Comparison of ENCODE assay signal across 22 cellular contexts in the genomic region with DNA sequence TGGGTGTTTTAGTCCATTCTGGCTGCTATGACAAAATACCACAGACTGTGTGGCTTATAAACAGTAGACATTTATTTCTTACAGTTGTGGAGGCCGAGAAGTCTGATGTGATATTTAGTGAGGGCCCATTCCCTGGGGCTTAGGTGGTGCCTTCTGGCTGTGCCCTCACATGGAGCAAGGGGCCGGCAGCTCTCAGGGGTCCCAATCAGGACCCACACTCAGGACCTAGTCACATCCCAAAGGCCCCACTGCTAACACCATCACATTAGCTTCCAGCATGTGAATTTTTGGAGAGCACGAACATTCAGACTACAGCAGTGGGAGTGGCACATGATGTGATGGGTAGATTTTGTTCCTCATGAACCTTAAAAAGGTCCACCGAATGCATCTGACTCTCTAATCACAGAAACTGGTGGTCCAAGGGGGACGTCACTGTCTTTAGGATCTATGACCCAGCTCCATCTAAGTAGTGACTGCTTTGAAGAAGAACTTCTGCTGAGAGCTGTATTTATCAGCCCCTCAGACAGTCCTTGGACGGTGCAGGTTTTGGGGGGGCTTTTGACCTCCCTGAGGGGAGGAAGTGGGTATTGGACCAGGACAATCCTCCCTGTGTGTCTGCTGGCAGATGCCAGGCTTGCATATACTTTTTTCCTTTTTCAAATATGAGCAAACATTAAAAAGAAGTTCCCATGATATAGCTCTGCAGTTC.
A peak's percentile ranks its signal among the peaks of the same experiment; 100 is the strongest.
DNase-seq lines count a peak whose midpoint lies in the region; ATAC-seq and TF ChIP-seq lines count a peak whose summit lies in the region.
"Had no signal": no experiment of that assay in that cellular context is flagged by ENCODE, and none has a peak within 500 bp of the region (broad histone marks: within the 10 kb centered on the region; RNA-seq: fewer than 3 reads in every experiment).

No MANE protein-coding gene starts in this region.

- no peak overlapping the region for H3K9ac ChIP-seq in endodermal cell (ENCODE audit: extremely low read depth, low read length, poor library complexity, severe bottlenecking)

- peaks cover 25% of the 10 kb centered on the region for H3K4me1 Mint-ChIP-seq in activated naive CD4-positive, alpha-beta T cell treated with anti-CD3 and anti-CD28 coated beads, Interleukin-2, amount 50 U/mL, for 24 hours
- no peaks in the 10 kb centered on the region for H3K4me1 Mint-ChIP-seq in endodermal cell
- peaks cover 24 to 29% of the 10 kb centered on the region in 2 donors for H3K4me1 Mint-ChIP-seq in natural killer cell treated with Interleukin-12 subunit alpha and Interleukin-12 subunit beta and Interleukin-15 and Interleukin-18, amount 100 ng/mL, for 72 hours (ENCODE audit: low read depth in 2 of 2)

- H3K4me3 Mint-ChIP-seq in activated naive CD4-positive, alpha-beta T cell treated with anti-CD3 and anti-CD28 coated beads, Interleukin-2, amount 50 U/mL, for 24 hours = no peak overlapping the region
- H3K4me3 Mint-ChIP-seq in endodermal cell = no peak overlapping the region
- H3K4me3 Mint-ChIP-seq in natural killer cell treated with Interleukin-12 subunit alpha and Interleukin-12 subunit beta and Interleukin-15 and Interleukin-18, amount 100 ng/mL, for 72 hours = no peak overlapping the region
- H3K4me3 Mint-ChIP-seq: CD4-positive, alpha-beta memory T cell had no signal

- no peaks in the 10 kb centered on the region for H3K4me1 ChIP-seq in endodermal cell (ENCODE audit: control insufficient read depth, insufficient read depth, low read length)
- H3K4me1 ChIP-seq: A549, BE2C had no signal

- no peaks in the 10 kb centered on the region for H3K27me3 ChIP-seq in endodermal cell (ENCODE audit: control insufficient read depth, insufficient read depth, low read length, poor library complexity, severe bottlenecking)
- H3K27me3 ChIP-seq: BE2C had no signal

- no peaks in the 10 kb centered on the region for H3K9me3 Mint-ChIP-seq in activated naive CD4-positive, alpha-beta T cell treated with anti-CD3 and anti-CD28 coated beads, Interleukin-2, amount 50 U/mL, for 24 hours
- H3K9me3 Mint-ChIP-seq in endodermal cell = no peaks in the 10 kb centered on the region
- no peaks in the 10 kb centered on the region for H3K9me3 Mint-ChIP-seq in natural killer cell treated with Interleukin-12 subunit alpha and Interleukin-12 subunit beta and Interleukin-15 and Interleukin-18, amount 100 ng/mL, for 72 hours
- H3K9me3 Mint-ChIP-seq: CD4-positive, alpha-beta memory T cell had no signal

- H3K4me3 ChIP-seq in endodermal cell (ENCODE audit: low read length) = no peak overlapping the region
- H3K4me3 ChIP-seq: A549 had no signal

- H3K36me3 ChIP-seq in endodermal cell (ENCODE audit: control insufficient read depth, insufficient read depth, low read length) = no peaks in the 10 kb centered on the region
- H3K36me3 ChIP-seq: BE2C had no signal

- WGBS in endodermal cell (ENCODE audit: insufficient coverage in 1 of 2, insufficient read length in 1 of 2), 2 experiments = 80 to 94% methylated on average over 2 to 6 of the region's 6 CpGs

- H3K9me3 ChIP-seq in endodermal cell (ENCODE audit: control insufficient read depth, low read length) = no peaks in the 10 kb centered on the region
- H3K9me3 ChIP-seq: A549, BE2C had no signal

- no peaks in the 10 kb centered on the region for H3K36me3 Mint-ChIP-seq in activated naive CD4-positive, alpha-beta T cell treated with anti-CD3 and anti-CD28 coated beads, Interleukin-2, amount 50 U/mL, for 24 hours
- H3K36me3 Mint-ChIP-seq in endodermal cell (ENCODE audit: low read depth) = no peaks in the 10 kb centered on the region
- H3K36me3 Mint-ChIP-seq in natural killer cell treated with Interleukin-12 subunit alpha and Interleukin-12 subunit beta and Interleukin-15 and Interleukin-18, amount 100 ng/mL, for 72 hours = no peaks in the 10 kb centered on the region
- H3K36me3 Mint-ChIP-seq: CD4-positive, alpha-beta memory T cell had no signal

- DNase-seq in activated naive CD4-positive, alpha-beta T cell treated with anti-CD3 and anti-CD28 coated beads, Interleukin-2, amount 50 U/mL, for 16 hours = no peak
- DNase-seq in endodermal cell = peak; percentile 27
- DNase-seq in mesenteric fat pad (ENCODE audit: low spot score) = peak; percentile 65
- no peak for DNase-seq in A172 (ENCODE audit: low spot score)
- DNase-seq in hypothalamus (lab: John Stamatoyannopoulos, UW) = no peak
- no peak for DNase-seq in natural killer cell treated with Interleukin-12 subunit alpha and Interleukin-12 subunit beta and Interleukin-15 and Interleukin-18, amount 100 ng/mL, for 72 hours (ENCODE audit: low spot score)
- DNase-seq: ACHN; AML-193; BE2C; C1 segment of cervical spinal cord; Calu3; CD4-positive, alpha-beta memory T cell; COR-L47; DMS53; DMS79 treated with DMSO at 0.1 percent for 48 hours; GF-D8; H7; HCEC 1CT had no signal

- peak overlapping the region; percentile 5 for H3K27ac Mint-ChIP-seq in activated naive CD4-positive, alpha-beta T cell treated with anti-CD3 and anti-CD28 coated beads, Interleukin-2, amount 50 U/mL, for 24 hours
- no peak overlapping the region for H3K27ac Mint-ChIP-seq in endodermal cell
- H3K27ac Mint-ChIP-seq in natural killer cell treated with Interleukin-12 subunit alpha and Interleukin-12 subunit beta and Interleukin-15 and Interleukin-18, amount 100 ng/mL, for 72 hours = no peak overlapping the region
- H3K27ac Mint-ChIP-seq: CD4-positive, alpha-beta memory T cell had no signal

- ATAC-seq in HG03460 (IDR thresholded peaks at IDR 0.05; ENCODE audit: unreplicated experiment) = no peak
- no peak for ATAC-seq in natural killer cell treated with Interleukin-12 subunit alpha and Interleukin-12 subunit beta and Interleukin-15 and Interleukin-18, amount 100 ng/mL, for 72 hours

- no peak for TF ChIP-seq CTCF in endodermal cell (conservative IDR thresholded peaks at IDR 0.05)

- no peaks in the 10 kb centered on the region for H3K27me3 Mint-ChIP-seq in activated naive CD4-positive, alpha-beta T cell treated with anti-CD3 and anti-CD28 coated beads, Interleukin-2, amount 50 U/mL, for 24 hours
- no peaks in the 10 kb centered on the region for H3K27me3 Mint-ChIP-seq in endodermal cell (ENCODE audit: insufficient read depth)
- H3K27me3 Mint-ChIP-seq in natural killer cell treated with Interleukin-12 subunit alpha and Interleukin-12 subunit beta and Interleukin-15 and Interleukin-18, amount 100 ng/mL, for 72 hours = peaks cover 28 to 31% of the 10 kb centered on the region in 2 donors

- H3K27ac ChIP-seq in endodermal cell (ENCODE audit: low read depth, low read length) = no peak overlapping the region
- H3K27ac ChIP-seq: 22Rv1, A549 had no signal

Comparison
In these comparisons a context has a peak if more than half of its experiments do, and no peak if none do; other contexts are left out.
1. DNase-seq: peak in endodermal cell (single experiment) and mesenteric fat pad (single experiment); none in activated naive CD4-positive, alpha-beta T cell treated with anti-CD3 and anti-CD28 coated beads, Interleukin-2, amount 50 U/mL, for 16 hours (single experiment), A172 (single experiment), hypothalamus (0 of 51) and natural killer cell treated with Interleukin-12 subunit alpha and Interleukin-12 subunit beta and Interleukin-15 and Interleukin-18, amount 100 ng/mL, for 72 hours (single experiment).